Comparison of ENCODE assay signal across 1 cellular context in the genomic region with DNA sequence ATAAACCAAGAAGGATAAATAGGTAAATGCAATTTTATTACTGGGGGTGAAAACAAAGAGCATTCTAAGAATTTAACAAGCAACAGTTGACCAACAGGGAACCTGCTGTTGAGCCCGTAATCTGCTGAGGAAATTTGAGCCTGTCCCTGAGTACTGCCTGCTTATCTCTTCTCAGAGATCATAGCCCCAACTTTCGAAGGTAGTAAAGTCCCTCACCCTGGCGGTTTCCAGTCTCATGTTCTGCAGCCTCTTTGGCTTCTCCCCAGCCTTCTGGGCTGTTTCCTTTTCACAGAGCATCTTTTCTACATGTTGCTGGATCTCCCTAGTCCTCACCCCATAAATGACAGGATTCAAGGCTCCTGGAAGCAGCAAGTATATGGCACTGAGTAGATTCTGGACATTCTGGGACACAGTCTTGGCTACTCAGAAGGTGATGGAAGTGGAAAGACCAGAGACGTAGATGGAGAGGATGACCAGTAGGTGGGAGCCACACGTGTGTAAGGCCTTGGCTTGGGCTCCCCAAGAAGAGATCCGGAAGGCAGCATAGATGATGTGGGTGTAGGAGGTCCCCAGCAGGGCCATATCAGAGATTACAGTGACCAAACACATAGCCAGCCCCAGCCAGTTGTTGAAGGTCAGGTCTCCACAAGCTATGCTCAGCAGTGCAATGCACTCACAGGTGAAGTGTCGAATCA.
TF ChIP-seq lines count a peak whose summit lies in the region.

No MANE protein-coding gene starts in this region.

TF ChIP-seq in K562, 482 proteins besides CTCF, POLR2A, EP300 and RAD21 (continues in another document):
- no peak for TF ChIP-seq POLR2AphosphoS5 (IDR thresholded peaks at IDR 0.05; ENCODE audit: control insufficient read depth, insufficient read depth, low read depth, low read length)
- TF ChIP-seq, protein P1, sequence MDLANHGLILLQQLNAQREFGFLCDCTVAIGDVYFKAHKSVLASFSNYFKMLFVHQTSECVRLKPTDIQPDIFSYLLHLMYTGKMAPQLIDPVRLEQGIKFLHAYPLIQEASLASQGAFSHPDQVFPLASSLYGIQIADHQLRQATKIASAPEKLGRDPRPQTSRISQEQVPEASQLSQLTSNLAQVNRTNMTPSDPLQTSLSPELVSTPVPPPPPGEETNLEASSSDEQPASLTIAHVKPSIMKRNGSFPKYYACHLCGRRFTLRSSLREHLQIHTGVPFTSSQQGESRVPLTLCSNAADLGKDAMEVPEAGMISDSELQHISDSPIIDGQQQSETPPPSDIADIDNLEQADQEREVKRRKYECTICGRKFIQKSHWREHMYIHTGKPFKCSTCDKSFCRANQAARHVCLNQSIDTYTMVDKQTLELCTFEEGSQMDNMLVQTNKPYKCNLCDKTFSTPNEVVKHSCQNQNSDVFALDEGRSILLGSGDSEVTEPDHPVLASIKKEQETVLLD (IDR thresholded peaks at IDR 0.05) = no peak
- no peak for TF ChIP-seq U2AF2 (optimal IDR thresholded peaks at IDR 0.05; ENCODE audit: low read depth, low read length)
- TF ChIP-seq ZNF165 (CRISPR knock-in tag; IDR thresholded peaks at IDR 0.05; ENCODE audit: borderline replicate concordance) = no peak
- peak; percentile 22; the same call in 1 of the 2 replicates for TF ChIP-seq NR2C1 (IDR thresholded peaks at IDR 0.05)
- TF ChIP-seq NR2C1 (tag; IDR thresholded peaks at IDR 0.05) = no peak
- TF ChIP-seq, protein P2, sequence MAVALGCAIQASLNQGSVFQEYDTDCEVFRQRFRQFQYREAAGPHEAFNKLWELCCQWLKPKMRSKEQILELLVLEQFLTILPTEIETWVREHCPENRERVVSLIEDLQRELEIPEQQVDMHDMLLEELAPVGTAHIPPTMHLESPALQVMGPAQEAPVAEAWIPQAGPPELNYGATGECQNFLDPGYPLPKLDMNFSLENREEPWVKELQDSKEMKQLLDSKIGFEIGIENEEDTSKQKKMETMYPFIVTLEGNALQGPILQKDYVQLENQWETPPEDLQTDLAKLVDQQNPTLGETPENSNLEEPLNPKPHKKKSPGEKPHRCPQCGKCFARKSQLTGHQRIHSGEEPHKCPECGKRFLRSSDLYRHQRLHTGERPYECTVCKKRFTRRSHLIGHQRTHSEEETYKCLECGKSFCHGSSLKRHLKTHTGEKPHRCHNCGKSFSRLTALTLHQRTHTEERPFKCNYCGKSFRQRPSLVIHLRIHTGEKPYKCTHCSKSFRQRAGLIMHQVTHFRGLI (CRISPR knock-in tag; IDR thresholded peaks at IDR 0.05) = no peak
- no peak for TF ChIP-seq ZNF175 (CRISPR knock-in tag; IDR thresholded peaks at IDR 0.05; ENCODE audit: low read depth)
- no peak for TF ChIP-seq C11orf30 (IDR thresholded peaks at IDR 0.05; ENCODE audit: low read depth)
- no peak for TF ChIP-seq KLF10 (CRISPR knock-in tag; IDR thresholded peaks at IDR 0.05)
- no peak for TF ChIP-seq JUND (IDR thresholded peaks at IDR 0.05; ENCODE audit: borderline replicate concordance, low read depth, low read length)
- no peak; the same call in 2 of the 3 replicates for TF ChIP-seq JUND (tag; IDR thresholded peaks at IDR 0.05; ENCODE audit: borderline replicate concordance, low read depth, low read length)
- TF ChIP-seq, protein P3, sequence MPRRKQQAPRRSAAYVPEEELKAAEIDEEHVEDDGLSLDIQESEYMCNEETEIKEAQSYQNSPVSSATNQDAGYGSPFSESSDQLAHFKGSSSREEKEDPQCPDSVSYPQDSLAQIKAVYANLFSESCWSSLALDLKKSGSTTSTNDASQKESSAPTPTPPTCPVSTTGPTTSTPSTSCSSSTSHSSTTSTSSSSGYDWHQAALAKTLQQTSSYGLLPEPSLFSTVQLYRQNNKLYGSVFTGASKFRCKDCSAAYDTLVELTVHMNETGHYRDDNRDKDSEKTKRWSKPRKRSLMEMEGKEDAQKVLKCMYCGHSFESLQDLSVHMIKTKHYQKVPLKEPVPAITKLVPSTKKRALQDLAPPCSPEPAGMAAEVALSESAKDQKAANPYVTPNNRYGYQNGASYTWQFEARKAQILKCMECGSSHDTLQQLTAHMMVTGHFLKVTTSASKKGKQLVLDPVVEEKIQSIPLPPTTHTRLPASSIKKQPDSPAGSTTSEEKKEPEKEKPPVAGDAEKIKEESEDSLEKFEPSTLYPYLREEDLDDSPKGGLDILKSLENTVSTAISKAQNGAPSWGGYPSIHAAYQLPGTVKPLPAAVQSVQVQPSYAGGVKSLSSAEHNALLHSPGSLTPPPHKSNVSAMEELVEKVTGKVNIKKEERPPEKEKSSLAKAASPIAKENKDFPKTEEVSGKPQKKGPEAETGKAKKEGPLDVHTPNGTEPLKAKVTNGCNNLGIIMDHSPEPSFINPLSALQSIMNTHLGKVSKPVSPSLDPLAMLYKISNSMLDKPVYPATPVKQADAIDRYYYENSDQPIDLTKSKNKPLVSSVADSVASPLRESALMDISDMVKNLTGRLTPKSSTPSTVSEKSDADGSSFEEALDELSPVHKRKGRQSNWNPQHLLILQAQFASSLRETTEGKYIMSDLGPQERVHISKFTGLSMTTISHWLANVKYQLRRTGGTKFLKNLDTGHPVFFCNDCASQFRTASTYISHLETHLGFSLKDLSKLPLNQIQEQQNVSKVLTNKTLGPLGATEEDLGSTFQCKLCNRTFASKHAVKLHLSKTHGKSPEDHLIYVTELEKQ (CRISPR knock-in tag; IDR thresholded peaks at IDR 0.05) = no peak
- peak; percentile 61; the same call in 1 of the 2 replicates for TF ChIP-seq SMARCA4 (IDR thresholded peaks at IDR 0.05)
- TF ChIP-seq, protein P4, sequence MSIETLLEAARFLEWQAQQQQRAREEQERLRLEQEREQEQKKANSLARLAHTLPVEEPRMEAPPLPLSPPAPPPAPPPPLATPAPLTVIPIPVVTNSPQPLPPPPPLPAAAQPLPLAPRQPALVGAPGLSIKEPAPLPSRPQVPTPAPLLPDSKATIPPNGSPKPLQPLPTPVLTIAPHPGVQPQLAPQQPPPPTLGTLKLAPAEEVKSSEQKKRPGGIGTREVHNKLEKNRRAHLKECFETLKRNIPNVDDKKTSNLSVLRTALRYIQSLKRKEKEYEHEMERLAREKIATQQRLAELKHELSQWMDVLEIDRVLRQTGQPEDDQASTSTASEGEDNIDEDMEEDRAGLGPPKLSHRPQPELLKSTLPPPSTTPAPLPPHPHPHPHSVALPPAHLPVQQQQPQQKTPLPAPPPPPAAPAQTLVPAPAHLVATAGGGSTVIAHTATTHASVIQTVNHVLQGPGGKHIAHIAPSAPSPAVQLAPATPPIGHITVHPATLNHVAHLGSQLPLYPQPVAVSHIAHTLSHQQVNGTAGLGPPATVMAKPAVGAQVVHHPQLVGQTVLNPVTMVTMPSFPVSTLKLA (conservative IDR thresholded peaks at IDR 0.05) = peak in 1 of 2 experiments; percentile 43; a peak in 1 of 4 replicates
- peak; percentile 26; the same call in 1 of the 2 replicates for TF ChIP-seq SPI1 (IDR thresholded peaks at IDR 0.05; ENCODE audit: borderline replicate concordance, low read depth, low read length)
- TF ChIP-seq, protein P5, sequence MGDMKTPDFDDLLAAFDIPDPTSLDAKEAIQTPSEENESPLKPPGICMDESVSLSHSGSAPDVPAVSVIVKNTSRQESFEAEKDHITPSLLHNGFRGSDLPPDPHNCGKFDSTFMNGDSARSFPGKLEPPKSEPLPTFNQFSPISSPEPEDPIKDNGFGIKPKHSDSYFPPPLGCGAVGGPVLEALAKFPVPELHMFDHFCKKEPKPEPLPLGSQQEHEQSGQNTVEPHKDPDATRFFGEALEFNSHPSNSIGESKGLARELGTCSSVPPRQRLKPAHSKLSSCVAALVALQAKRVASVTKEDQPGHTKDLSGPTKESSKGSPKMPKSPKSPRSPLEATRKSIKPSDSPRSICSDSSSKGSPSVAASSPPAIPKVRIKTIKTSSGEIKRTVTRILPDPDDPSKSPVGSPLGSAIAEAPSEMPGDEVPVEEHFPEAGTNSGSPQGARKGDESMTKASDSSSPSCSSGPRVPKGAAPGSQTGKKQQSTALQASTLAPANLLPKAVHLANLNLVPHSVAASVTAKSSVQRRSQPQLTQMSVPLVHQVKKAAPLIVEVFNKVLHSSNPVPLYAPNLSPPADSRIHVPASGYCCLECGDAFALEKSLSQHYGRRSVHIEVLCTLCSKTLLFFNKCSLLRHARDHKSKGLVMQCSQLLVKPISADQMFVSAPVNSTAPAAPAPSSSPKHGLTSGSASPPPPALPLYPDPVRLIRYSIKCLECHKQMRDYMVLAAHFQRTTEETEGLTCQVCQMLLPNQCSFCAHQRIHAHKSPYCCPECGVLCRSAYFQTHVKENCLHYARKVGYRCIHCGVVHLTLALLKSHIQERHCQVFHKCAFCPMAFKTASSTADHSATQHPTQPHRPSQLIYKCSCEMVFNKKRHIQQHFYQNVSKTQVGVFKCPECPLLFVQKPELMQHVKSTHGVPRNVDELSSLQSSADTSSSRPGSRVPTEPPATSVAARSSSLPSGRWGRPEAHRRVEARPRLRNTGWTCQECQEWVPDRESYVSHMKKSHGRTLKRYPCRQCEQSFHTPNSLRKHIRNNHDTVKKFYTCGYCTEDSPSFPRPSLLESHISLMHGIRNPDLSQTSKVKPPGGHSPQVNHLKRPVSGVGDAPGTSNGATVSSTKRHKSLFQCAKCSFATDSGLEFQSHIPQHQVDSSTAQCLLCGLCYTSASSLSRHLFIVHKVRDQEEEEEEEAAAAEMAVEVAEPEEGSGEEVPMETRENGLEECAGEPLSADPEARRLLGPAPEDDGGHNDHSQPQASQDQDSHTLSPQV (IDR thresholded peaks at IDR 0.05) = peak; percentile 37; the same call in 1 of the 2 replicates
- no peak for TF ChIP-seq TCF7 (IDR thresholded peaks at IDR 0.05; ENCODE audit: borderline replicate concordance)
- TF ChIP-seq, protein P6, sequence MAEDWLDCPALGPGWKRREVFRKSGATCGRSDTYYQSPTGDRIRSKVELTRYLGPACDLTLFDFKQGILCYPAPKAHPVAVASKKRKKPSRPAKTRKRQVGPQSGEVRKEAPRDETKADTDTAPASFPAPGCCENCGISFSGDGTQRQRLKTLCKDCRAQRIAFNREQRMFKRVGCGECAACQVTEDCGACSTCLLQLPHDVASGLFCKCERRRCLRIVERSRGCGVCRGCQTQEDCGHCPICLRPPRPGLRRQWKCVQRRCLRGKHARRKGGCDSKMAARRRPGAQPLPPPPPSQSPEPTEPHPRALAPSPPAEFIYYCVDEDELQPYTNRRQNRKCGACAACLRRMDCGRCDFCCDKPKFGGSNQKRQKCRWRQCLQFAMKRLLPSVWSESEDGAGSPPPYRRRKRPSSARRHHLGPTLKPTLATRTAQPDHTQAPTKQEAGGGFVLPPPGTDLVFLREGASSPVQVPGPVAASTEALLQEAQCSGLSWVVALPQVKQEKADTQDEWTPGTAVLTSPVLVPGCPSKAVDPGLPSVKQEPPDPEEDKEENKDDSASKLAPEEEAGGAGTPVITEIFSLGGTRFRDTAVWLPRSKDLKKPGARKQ (CRISPR knock-in tag; IDR thresholded peaks at IDR 0.05) = no peak
- TF ChIP-seq ZNF699 (CRISPR knock-in tag; IDR thresholded peaks at IDR 0.05; ENCODE audit: insufficient replicate concordance) = no peak
- no peak for TF ChIP-seq GATAD2A (IDR thresholded peaks at IDR 0.05)
- no peak for TF ChIP-seq ATF1 (CRISPR knock-in tag; IDR thresholded peaks at IDR 0.05)
- TF ChIP-seq ATF1 (tag; IDR thresholded peaks at IDR 0.05) = peak; percentile 40
- TF ChIP-seq YBX1 (IDR thresholded peaks at IDR 0.05) = no peak
- TF ChIP-seq KLF6 (CRISPR knock-in tag; IDR thresholded peaks at IDR 0.05; ENCODE audit: borderline replicate concordance) = no peak
- TF ChIP-seq GABPB2 (CRISPR knock-in tag; conservative IDR thresholded peaks at IDR 0.05) = no peak
- TF ChIP-seq MIER1 (IDR thresholded peaks at IDR 0.05; ENCODE audit: low read depth) = no peak
- TF ChIP-seq ZNF354B (CRISPR knock-in tag; IDR thresholded peaks at IDR 0.05) = no peak
- no peak for TF ChIP-seq ZBTB1 (CRISPR knock-in tag; IDR thresholded peaks at IDR 0.05; ENCODE audit: borderline replicate concordance, low read depth)
- TF ChIP-seq, protein P7, sequence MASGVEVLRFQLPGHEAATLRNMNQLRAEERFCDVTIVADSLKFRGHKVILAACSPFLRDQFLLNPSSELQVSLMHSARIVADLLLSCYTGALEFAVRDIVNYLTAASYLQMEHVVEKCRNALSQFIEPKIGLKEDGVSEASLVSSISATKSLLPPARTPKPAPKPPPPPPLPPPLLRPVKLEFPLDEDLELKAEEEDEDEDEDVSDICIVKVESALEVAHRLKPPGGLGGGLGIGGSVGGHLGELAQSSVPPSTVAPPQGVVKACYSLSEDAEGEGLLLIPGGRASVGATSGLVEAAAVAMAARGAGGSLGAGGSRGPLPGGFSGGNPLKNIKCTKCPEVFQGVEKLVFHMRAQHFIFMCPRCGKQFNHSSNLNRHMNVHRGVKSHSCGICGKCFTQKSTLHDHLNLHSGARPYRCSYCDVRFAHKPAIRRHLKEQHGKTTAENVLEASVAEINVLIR (CRISPR knock-in tag; IDR thresholded peaks at IDR 0.05) = no peak
- 0 out of 2 replicates have a peak, but pooled peaks have one; percentile 10 for TF ChIP-seq ZNF263 (CRISPR knock-in tag; IDR thresholded peaks at IDR 0.05; ENCODE audit: borderline replicate concordance)
- TF ChIP-seq, protein P8, sequence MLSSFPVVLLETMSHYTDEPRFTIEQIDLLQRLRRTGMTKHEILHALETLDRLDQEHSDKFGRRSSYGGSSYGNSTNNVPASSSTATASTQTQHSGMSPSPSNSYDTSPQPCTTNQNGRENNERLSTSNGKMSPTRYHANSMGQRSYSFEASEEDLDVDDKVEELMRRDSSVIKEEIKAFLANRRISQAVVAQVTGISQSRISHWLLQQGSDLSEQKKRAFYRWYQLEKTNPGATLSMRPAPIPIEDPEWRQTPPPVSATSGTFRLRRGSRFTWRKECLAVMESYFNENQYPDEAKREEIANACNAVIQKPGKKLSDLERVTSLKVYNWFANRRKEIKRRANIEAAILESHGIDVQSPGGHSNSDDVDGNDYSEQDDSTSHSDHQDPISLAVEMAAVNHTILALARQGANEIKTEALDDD (IDR thresholded peaks at IDR 0.05) = peak; percentile 78
- no peak for TF ChIP-seq PHF21A (IDR thresholded peaks at IDR 0.05; ENCODE audit: borderline replicate concordance, low read depth)
- TF ChIP-seq CCNT2 (IDR thresholded peaks at IDR 0.05; ENCODE audit: borderline replicate concordance, extremely low read depth, insufficient read length, low read depth, low read length) = no peak
- TF ChIP-seq, protein P9, sequence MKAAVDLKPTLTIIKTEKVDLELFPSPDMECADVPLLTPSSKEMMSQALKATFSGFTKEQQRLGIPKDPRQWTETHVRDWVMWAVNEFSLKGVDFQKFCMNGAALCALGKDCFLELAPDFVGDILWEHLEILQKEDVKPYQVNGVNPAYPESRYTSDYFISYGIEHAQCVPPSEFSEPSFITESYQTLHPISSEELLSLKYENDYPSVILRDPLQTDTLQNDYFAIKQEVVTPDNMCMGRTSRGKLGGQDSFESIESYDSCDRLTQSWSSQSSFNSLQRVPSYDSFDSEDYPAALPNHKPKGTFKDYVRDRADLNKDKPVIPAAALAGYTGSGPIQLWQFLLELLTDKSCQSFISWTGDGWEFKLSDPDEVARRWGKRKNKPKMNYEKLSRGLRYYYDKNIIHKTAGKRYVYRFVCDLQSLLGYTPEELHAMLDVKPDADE (conservative IDR thresholded peaks at IDR 0.05; ENCODE audit: control insufficient read depth, low read depth, low read length) = no peak
- 0 out of 2 replicates have a peak, but pooled peaks have one; percentile 7 for TF ChIP-seq RNF2 (IDR thresholded peaks at IDR 0.05)
- no peak for TF ChIP-seq CBX8 (IDR thresholded peaks at IDR 0.05; ENCODE audit: borderline replicate concordance, extremely low read depth, low read depth, low read length, poor library complexity, severe bottlenecking)
- TF ChIP-seq NCOA2 (IDR thresholded peaks at IDR 0.05; ENCODE audit: partially characterized antibody in 2 of 2) = peak in 1 of 2 experiments; percentile 68
- no peak for TF ChIP-seq LARP7 (IDR thresholded peaks at IDR 0.05)
